1 cellular context compared by ENCODE assay signal in genomic region chr11:92226331-92227232, GRCh38.
TF ChIP-seq lines count a peak whose summit lies in the region.

No MANE protein-coding gene starts in this region.

TF ChIP-seq in HepG2, 621 proteins besides CTCF, POLR2A, EP300 and RAD21 (continued from another document):
- TF ChIP-seq, protein P1, sequence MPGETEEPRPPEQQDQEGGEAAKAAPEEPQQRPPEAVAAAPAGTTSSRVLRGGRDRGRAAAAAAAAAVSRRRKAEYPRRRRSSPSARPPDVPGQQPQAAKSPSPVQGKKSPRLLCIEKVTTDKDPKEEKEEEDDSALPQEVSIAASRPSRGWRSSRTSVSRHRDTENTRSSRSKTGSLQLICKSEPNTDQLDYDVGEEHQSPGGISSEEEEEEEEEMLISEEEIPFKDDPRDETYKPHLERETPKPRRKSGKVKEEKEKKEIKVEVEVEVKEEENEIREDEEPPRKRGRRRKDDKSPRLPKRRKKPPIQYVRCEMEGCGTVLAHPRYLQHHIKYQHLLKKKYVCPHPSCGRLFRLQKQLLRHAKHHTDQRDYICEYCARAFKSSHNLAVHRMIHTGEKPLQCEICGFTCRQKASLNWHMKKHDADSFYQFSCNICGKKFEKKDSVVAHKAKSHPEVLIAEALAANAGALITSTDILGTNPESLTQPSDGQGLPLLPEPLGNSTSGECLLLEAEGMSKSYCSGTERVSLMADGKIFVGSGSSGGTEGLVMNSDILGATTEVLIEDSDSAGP (CRISPR knock-in tag; IDR thresholded peaks at IDR 0.05; ENCODE audit: borderline replicate concordance), result no peak
